ENCODE assay signal across 22 cellular contexts in the genomic region with DNA sequence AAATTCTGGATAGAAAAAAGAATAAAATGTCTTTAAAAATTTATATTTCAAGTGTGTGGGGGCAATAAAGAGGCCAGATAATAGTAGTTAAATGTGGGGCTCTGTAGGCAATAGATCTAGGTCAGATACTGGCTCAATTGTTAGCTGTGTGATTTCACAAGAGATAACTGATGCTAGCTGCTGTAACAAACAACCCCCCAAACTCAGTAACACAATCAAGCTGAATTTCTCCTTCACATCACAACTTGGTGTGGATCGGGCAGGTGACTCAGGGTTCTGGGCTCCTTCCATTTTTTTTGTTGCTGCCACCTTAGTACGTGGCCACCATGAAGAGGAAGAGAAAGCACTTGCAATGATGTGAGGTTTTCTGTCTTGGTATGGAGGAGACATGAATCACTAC.
"Had no signal": no experiment of that assay in that cellular context is flagged by ENCODE, and none has a peak within 500 bp of the region (broad histone marks: within the 10 kb centered on the region; RNA-seq: fewer than 3 reads in every experiment).

No MANE protein-coding gene starts in this region.

- H3K9me3 Mint-ChIP-seq: nephron progenitor cell had no signal

- H2AFZ ChIP-seq: hepatocyte had no signal

- H3K27ac ChIP-seq: dorsolateral prefrontal cortex, gastrocnemius medialis, heart left ventricle, hepatocyte, left lung, prostate gland, right atrium auricular region, sigmoid colon, spleen, testis, tibial artery had no signal

- H3K4me3 Mint-ChIP-seq: naive thymus-derived CD8-positive, alpha-beta T cell; nephron progenitor cell; stimulated activated memory B cell treated with anti-CD40 and anti-IgM and Interleukin-4, amounts not matched to agents 10 μg/mL and 1 μg/mL and 100 μg/mL, for 72 hours; type B pancreatic cell had no signal

- H3K27me3 Mint-ChIP-seq: naive thymus-derived CD8-positive, alpha-beta T cell; stimulated activated memory B cell treated with anti-CD40 and anti-IgM and Interleukin-4, amounts not matched to agents 10 μg/mL and 1 μg/mL and 100 μg/mL, for 72 hours; type B pancreatic cell had no signal

- ATAC-seq: gastrocnemius medialis; heart left ventricle; left lung; naive thymus-derived CD8-positive, alpha-beta T cell; stimulated activated memory B cell treated with anti-CD40 and anti-IgM and Interleukin-4, amounts not matched to agents 10 μg/mL and 1 μg/mL and 100 μg/mL, for 72 hours; stimulated activated naive CD8-positive, alpha-beta T cell treated with anti-CD3 and anti-CD28 coated beads, Interleukin-15, Interleukin-2, amounts not matched to agents 100 U/mL and 50 U/mL, for 24 hours had no signal

- H3K4me2 ChIP-seq: hepatocyte had no signal

- H3K4me1 Mint-ChIP-seq: naive thymus-derived CD8-positive, alpha-beta T cell; nephron progenitor cell; stimulated activated memory B cell treated with anti-CD40 and anti-IgM and Interleukin-4, amounts not matched to agents 10 μg/mL and 1 μg/mL and 100 μg/mL, for 72 hours had no signal

- H3K4me1 ChIP-seq: gastrocnemius medialis, heart left ventricle, left lung, prostate gland, right atrium auricular region, sigmoid colon, spleen, testis, tibial artery had no signal

- DNase-seq: dorsolateral prefrontal cortex; effector CD4-positive, alpha-beta T cell; gastrocnemius medialis; heart left ventricle; kidney; left lung; mesenchymal stem cell; naive thymus-derived CD8-positive, alpha-beta T cell; nephron progenitor cell; nucleus accumbens; sigmoid colon; spleen; stimulated activated CD4-positive, alpha-beta T cell treated with anti-CD3 and anti-CD28 coated beads, Interleukin-4, amount 100 ng/mL, for 4 hours; stimulated activated naive CD8-positive, alpha-beta T cell treated with anti-CD3 and anti-CD28 coated beads, Interleukin-15, Interleukin-2, amounts not matched to agents 100 U/mL and 50 U/mL, for 24 hours; substantia nigra; testis; tibial artery had no signal

- H3K36me3 Mint-ChIP-seq: type B pancreatic cell had no signal

- H3K27ac Mint-ChIP-seq: naive thymus-derived CD8-positive, alpha-beta T cell; nephron progenitor cell; stimulated activated memory B cell treated with anti-CD40 and anti-IgM and Interleukin-4, amounts not matched to agents 10 μg/mL and 1 μg/mL and 100 μg/mL, for 72 hours; type B pancreatic cell had no signal

- H3K36me3 ChIP-seq: gastrocnemius medialis, heart left ventricle, left lung, prostate gland, right atrium auricular region, sigmoid colon, spleen, tibial artery had no signal

- H3K4me3 ChIP-seq: dorsolateral prefrontal cortex, gastrocnemius medialis, heart left ventricle, hepatocyte, left lung, prostate gland, right atrium auricular region, sigmoid colon, spleen, testis, tibial artery had no signal

- H3K27me3 ChIP-seq: dorsolateral prefrontal cortex, gastrocnemius medialis, heart left ventricle, hepatocyte, left lung, right atrium auricular region, sigmoid colon, spleen, testis, tibial artery had no signal

- H3K9me3 ChIP-seq: gastrocnemius medialis, heart left ventricle, left lung, prostate gland, right atrium auricular region, sigmoid colon, testis, tibial artery had no signal
